Comparison of ENCODE assay signal across 24 cellular contexts in the genomic region with DNA sequence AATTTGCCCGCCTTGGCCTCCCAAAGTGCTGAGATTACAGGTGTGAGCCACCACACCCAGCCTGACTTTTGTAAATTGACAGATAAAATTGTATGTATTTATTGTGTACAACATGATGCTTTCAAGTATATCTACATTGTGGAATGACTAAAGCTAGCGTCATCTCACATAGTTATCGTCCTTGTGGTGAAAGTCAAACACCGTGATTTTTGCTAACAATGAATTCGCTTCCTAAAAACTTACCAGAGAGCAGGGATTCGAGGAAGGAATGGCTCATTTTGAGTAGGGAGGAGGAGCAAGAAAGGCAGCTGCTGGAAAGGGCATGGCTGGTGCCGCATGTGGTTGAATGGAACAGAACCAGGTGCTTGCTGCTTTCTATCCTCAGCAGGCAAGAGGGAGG.
DNase-seq lines count a peak whose midpoint lies in the region; ATAC-seq and TF ChIP-seq lines count a peak whose summit lies in the region.
"Had no signal": no experiment of that assay in that cellular context is flagged by ENCODE, and none has a peak within 500 bp of the region (broad histone marks: within the 10 kb centered on the region; RNA-seq: fewer than 3 reads in every experiment).

No MANE protein-coding gene starts in this region.

- H3K9me3 Mint-ChIP-seq in CD14-positive monocyte = peaks cover 0 to 4% (median 0%) of the 10 kb centered on the region in 7 donors
- no peaks in the 10 kb centered on the region for H3K9me3 Mint-ChIP-seq in IgD-negative memory B cell
- no peaks in the 10 kb centered on the region for H3K9me3 Mint-ChIP-seq in natural killer cell
- H3K9me3 Mint-ChIP-seq: neural progenitor cell, type B pancreatic cell, WTC11 had no signal

- H3K27me3 Mint-ChIP-seq in CD14-positive monocyte (ENCODE audit: low read depth in 3 of 3) = peaks cover 0 to under 1% (median 0%) of the 10 kb centered on the region in 3 donors
- H3K27me3 Mint-ChIP-seq in IgD-negative memory B cell = no peaks in the 10 kb centered on the region
- no peaks in the 10 kb centered on the region for H3K27me3 Mint-ChIP-seq in natural killer cell (ENCODE audit: low read depth in 2 of 2)
- H3K27me3 Mint-ChIP-seq: type B pancreatic cell had no signal

- in situ Hi-C loops in astrocyte of the spinal cord (cut with HindIII; ENCODE audit: low sequenced_read_pairs) = no loop called here

- POLR2A ChIA-PET in GM10248 (lab: Yijun Ruan, JAX) = interaction anchor here (0.5 kb wide), 1 partner anchor 11 kb away, joined by 4 read pairs; no protein-coding TSS in a partner anchor

- no peak for TF ChIP-seq CTCF in CD14-positive monocyte (IDR thresholded peaks at IDR 0.05)
- TF ChIP-seq CTCF in astrocyte of the spinal cord (IDR thresholded peaks at IDR 0.05; ENCODE audit: low read depth, low read length) = no peak
- TF ChIP-seq CTCF in natural killer cell (IDR thresholded peaks at IDR 0.05) = no peak
- no peak for TF ChIP-seq CTCF in GM10248 (IDR thresholded peaks at IDR 0.05; ENCODE audit: control extremely low read depth, extremely low read depth, low read depth, missing control alignments)

- peaks cover 92 to 96% of the 10 kb centered on the region in 2 donors for H3K36me3 Mint-ChIP-seq in CD14-positive monocyte
- peaks cover 19% of the 10 kb centered on the region for H3K36me3 Mint-ChIP-seq in IgD-negative memory B cell
- H3K36me3 Mint-ChIP-seq in natural killer cell = no peaks in the 10 kb centered on the region
- H3K36me3 Mint-ChIP-seq: brain, neural progenitor cell, WTC11 had no signal

- H3K27me3 ChIP-seq in H7 (ENCODE audit: control insufficient read depth, insufficient read depth, low read length) = no peaks in the 10 kb centered on the region
- H3K27me3 ChIP-seq: MG63, neural progenitor cell, spleen had no signal

- H3K4me3 Mint-ChIP-seq in CD14-positive monocyte (no peak overlapping the region), IgD-negative memory B cell (peak overlapping the region in 1 of 4 donors; percentile 8), natural killer cell (peak overlapping the region; percentile 22)
- H3K4me3 Mint-ChIP-seq: brain, neural progenitor cell, type B pancreatic cell, WTC11 had no signal

- H3K4me1 Mint-ChIP-seq in CD14-positive monocyte (peaks cover 84% of the 10 kb centered on the region), IgD-negative memory B cell (peaks cover 32 to 56% (median 35%) of the 10 kb centered on the region in 3 donors), natural killer cell (peaks cover 81 to 90% of the 10 kb centered on the region in 2 donors)

- ATAC-seq in natural killer cell (no peak), GM19467 (IDR thresholded peaks at IDR 0.05; ENCODE audit: unreplicated experiment) (no peak)
- ATAC-seq: lower lobe of right lung, right cardiac atrium, WTC11 had no signal

- intact Hi-C loops in CD14-positive monocyte (cut with micrococcal nuclease) = no loop called here
- intact Hi-C loops in natural killer cell (cut with micrococcal nuclease) = no loop called here

- DNase-seq in CD14-positive monocyte (ENCODE audit: low spot score) = no peak
- DNase-seq in astrocyte of the spinal cord (ENCODE audit: low read depth, low spot score) = peak; percentile 45
- no peak for DNase-seq in natural killer cell
- DNase-seq in H7 = no peak
- no peak for DNase-seq in hippocampal formation (lab: John Stamatoyannopoulos, UW)
- DNase-seq in GM10248 (ENCODE audit: extremely low spot score) = no peak
- DNase-seq: activated CD4-positive, alpha-beta T cell treated with anti-CD3 and anti-CD28 coated beads, Interleukin-2, amount 50 U/mL, for 48 hours; activated CD8-positive, alpha-beta memory T cell treated with anti-CD3 and anti-CD28 coated beads, Interleukin-2, amount 50 U/mL, for 48 hours; effector CD4-positive, alpha-beta T cell; GOT3; KBM-7; lower lobe of right lung; MG63; NCI-H2029 treated with DMSO at 0.1 percent for 48 hours; NCI-H69; spleen; substantia nigra had no signal

- H3K27ac Mint-ChIP-seq in CD14-positive monocyte (peak overlapping the region; percentile 76 to 100 (median 88)), IgD-negative memory B cell (peak overlapping the region in 2 of 3 donors; percentile 40 to 88), natural killer cell (peak overlapping the region; percentile 96 to 99)
- H3K27ac Mint-ChIP-seq: brain, neural progenitor cell, type B pancreatic cell, WTC11 had no signal

- no peaks in the 10 kb centered on the region for H3K36me3 ChIP-seq in H7 (replicated peaks; ENCODE audit: control insufficient read depth, insufficient read depth, low read length)
- H3K36me3 ChIP-seq: MG63, neural progenitor cell had no signal

- H3K4me3 ChIP-seq in astrocyte of the spinal cord (ENCODE audit: low read depth, low read length) (no peak overlapping the region), H7 (ENCODE audit: insufficient read depth, low read depth, low read length) (no peak overlapping the region)
- H3K4me3 ChIP-seq: lower lobe of right lung, MG63, neural progenitor cell, spleen had no signal

- CTCF ChIA-PET in GM10248 (lab: Yijun Ruan, JAX) = no interaction called here
